8 cellular contexts compared by ENCODE assay signal in genomic region chr1:9539165-9539828, GRCh38.
A peak's percentile ranks its signal among the peaks of the same experiment; 100 is the strongest.
DNase-seq lines count a peak whose midpoint lies in the region; ATAC-seq, FAIRE-seq and TF ChIP-seq lines count a peak whose summit lies in the region.

TSS of gene SLC25A33 (plus strand) at chr1:9539465. CDS start at chr1:9539692, 227 bp downstream.

- H3K4me3 ChIP-seq in brain microvascular endothelial cell (ENCODE audit: low read depth, low read length) (peak within 1 kb of the TSS; percentile 76), iPS-11a (ENCODE audit: low read depth, low read length) (peak within 1 kb of the TSS; percentile 80), skeletal muscle cell (ENCODE audit: low read depth, low read length) (peak within 1 kb of the TSS; percentile 78)

- no peaks in the 10 kb centered on the region for H3K27me3 ChIP-seq in brain microvascular endothelial cell (replicated peaks)

- DNase-seq in NCI-H2107 treated with DMSO at 0.1 percent for 48 hours (lab: John Stamatoyannopoulos, UW; ENCODE audit: unreplicated experiment) (peak; percentile 22), UCSD-AML1 (lab: John Stamatoyannopoulos, UW; ENCODE audit: unreplicated experiment) (peak; percentile 98), brain microvascular endothelial cell (peak; percentile 96), skeletal muscle cell (ENCODE audit: low read depth) (peak; percentile 89)

- H3K36me3 ChIP-seq in brain microvascular endothelial cell (replicated peaks) = no peaks in the 10 kb centered on the region

- H3K27ac ChIP-seq in brain microvascular endothelial cell = peak within 1 kb of the TSS; percentile 78

- in situ Hi-C loops in brain microvascular endothelial cell (cut with HindIII; ENCODE audit: low pct_ligation_motif_present, low sequenced_read_pairs) = no loop called here

- no peak for TF ChIP-seq CTCF in brain microvascular endothelial cell (IDR thresholded peaks at IDR 0.05; ENCODE audit: low read depth, low read length, missing control alignments)

- FAIRE-seq in A204.1 (lab: Jason Lieb, UNC) = peak; percentile 92

- ATAC-seq in GM18858 (IDR thresholded peaks at IDR 0.05; ENCODE audit: unreplicated experiment) = peak; percentile 82
- peak; percentile 90 for ATAC-seq in HG03066 (IDR thresholded peaks at IDR 0.05; ENCODE audit: low read depth, unreplicated experiment)

Comparison
In these comparisons a context has a peak if more than half of its experiments do, and no peak if none do; other contexts are left out.
1. Peak in every context shown above with its lines: DNase-seq, ATAC-seq, H3K4me3 ChIP-seq and H3K27ac ChIP-seq.
2. DNase-seq: peak in every context shown above with its lines; median percentile 98 in UCSD-AML1; 96 in brain microvascular endothelial cell; 89 in skeletal muscle cell; 22 in NCI-H2107 treated with DMSO at 0.1 percent for 48 hours.